In the genomic region with DNA sequence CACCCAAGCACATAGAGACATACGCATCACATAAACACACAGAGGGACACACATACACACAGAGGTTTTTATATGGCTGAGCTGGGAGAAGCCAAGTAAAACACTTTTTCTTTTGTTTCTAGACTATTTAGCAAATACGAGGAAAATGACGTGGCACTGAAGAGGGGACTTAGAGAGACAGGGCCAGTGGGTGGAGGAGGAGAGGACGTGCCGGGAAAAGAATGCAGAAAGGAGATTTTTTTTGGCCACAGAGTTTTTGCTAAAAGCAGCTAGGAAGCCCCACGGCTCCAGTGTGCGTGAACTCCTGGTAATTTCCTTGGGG, we compare ENCODE assay signal across 8 cellular contexts.
DNase-seq lines count a peak whose midpoint lies in the region; ATAC-seq and TF ChIP-seq lines count a peak whose summit lies in the region.

No MANE protein-coding gene starts in this region.

- H3K4me2 ChIP-seq in fibroblast of lung (ENCODE audit: extremely low read depth, insufficient read depth, low read length), result peak overlapping the region; percentile 92

- H3K27me3 ChIP-seq in Panc1 (ENCODE audit: control insufficient read depth, insufficient read depth, low read length) (no peaks in the 10 kb centered on the region), fibroblast of lung (ENCODE audit: control insufficient read depth, insufficient read depth, low read length) (no peaks in the 10 kb centered on the region), spleen (replicated peaks in 1 of 7) (no peaks in the 10 kb centered on the region)

- no peaks in the 10 kb centered on the region for H3K79me2 ChIP-seq in fibroblast of lung (ENCODE audit: control insufficient read depth, insufficient read depth, low read length)

- H3K27ac ChIP-seq in Panc1 (ENCODE audit: low read length) (peak overlapping the region; percentile 81), fibroblast of lung (ENCODE audit: insufficient read depth, low read length) (peak overlapping the region; percentile 94), spleen (peak overlapping the region; percentile 60 to 84 (median 78))

- no TSS peak for BruUV-seq in Panc1 (replicated peaks; lab: Mats Ljungman, UMichigan)

- ATAC-seq in GM21717 (IDR thresholded peaks at IDR 0.05; ENCODE audit: unreplicated experiment), result peak; percentile 15
- 0 out of 2 replicates have a peak, but pooled peaks have one; percentile 3 for ATAC-seq in Panc1

- DNase-seq in Panc1 (ENCODE audit: low read depth, low spot score) (no peak), fibroblast of lung (ENCODE audit: low read depth in 2 of 2) (peak in 1 of 2 donors; percentile 65), spleen (no peak), NCI-H748 treated with DMSO at 0.1 percent for 48 hours (lab: John Stamatoyannopoulos, UW) (no peak), activated gamma-delta T cell (lab: John Stamatoyannopoulos, UW) (no peak), GDM1 (lab: John Stamatoyannopoulos, UW) (no peak), HK-2 (ENCODE audit: unreplicated experiment) (no peak)

- no peak for TF ChIP-seq POLR2A in spleen (IDR thresholded peaks at IDR 0.05)

- intact Hi-C loops in Panc1 (cut with micrococcal nuclease; ENCODE audit: unreplicated experiment) (no loop called here), spleen (cut with DNase I; ENCODE audit: low total_unique reads) (no loop called here)

- H3K4me1 ChIP-seq in Panc1 (ENCODE audit: control insufficient read depth, insufficient read depth, low read length) (peaks cover 19% of the 10 kb centered on the region), fibroblast of lung (ENCODE audit: control insufficient read depth, extremely low read depth, insufficient read depth, low read length) (peaks cover 17% of the 10 kb centered on the region), spleen (peaks cover 0 to 61% (median 25%) of the 10 kb centered on the region in 6 donors)

- H3K9me3 ChIP-seq in Panc1 (ENCODE audit: control insufficient read depth, insufficient read depth, low read depth, low read length) (no peaks in the 10 kb centered on the region; the same call in 1 of the 2 replicates), fibroblast of lung (ENCODE audit: control insufficient read depth, insufficient read depth, low read depth, low read length) (no peaks in the 10 kb centered on the region), spleen (no peaks in the 10 kb centered on the region)

- H4K20me1 ChIP-seq in fibroblast of lung (ENCODE audit: control insufficient read depth, extremely low read depth, insufficient read depth, low read length), result no peaks in the 10 kb centered on the region

- CTCF ChIA-PET in Panc1 (lab: Charles Lee), result interaction anchor here (0.6 kb wide), 1 partner anchor 239 kb away, joined by 3 read pairs; no protein-coding TSS in a partner anchor

- in situ Hi-C loops in Panc1 (cut with HindIII; ENCODE audit: low pct_unique_long_range_greater_than_20kb, low sequenced_read_pairs), result no loop called here

- H3K4me3 ChIP-seq in Panc1 (ENCODE audit: low read depth in 2 of 2, low read length in 2 of 2) (peak overlapping the region; percentile 20 to 48), fibroblast of lung (replicated peaks in 1 of 4; ENCODE audit: control extremely low read depth in 1 of 4, insufficient read depth in 1 of 4, low read depth in 3 of 4, low read length in 4 of 4) (peak overlapping the region; percentile 26 to 40 (median 30)), spleen (peak overlapping the region in 4 of 8 donors; percentile 3 to 24 (median 19))

- POLR2A ChIA-PET in Panc1 (lab: Charles Lee), result interaction anchor here (0.6 kb wide), 1 partner anchor 192 kb away, joined by 5 read pairs; no protein-coding TSS in a partner anchor

- peak overlapping the region; percentile 47 for H2AFZ ChIP-seq in fibroblast of lung (ENCODE audit: low read length)

- 39 to 71% (median 58%) methylated on average over 7 of the region's 7 CpGs for WGBS in spleen, 5 donors

- no peaks in the 10 kb centered on the region for H3K36me3 ChIP-seq in Panc1 (ENCODE audit: control insufficient read depth, insufficient read depth, low read length)
- H3K36me3 ChIP-seq in fibroblast of lung (ENCODE audit: control insufficient read depth, insufficient read depth, low read length), result no peaks in the 10 kb centered on the region
- no peaks in the 10 kb centered on the region for H3K36me3 ChIP-seq in spleen

- TF ChIP-seq CTCF in Panc1 (IDR thresholded peaks at IDR 0.05) (no peak), fibroblast of lung (conservative IDR thresholded peaks at IDR 0.05 in 1 of 2, IDR thresholded peaks at IDR 0.05 in 1 of 2; ENCODE audit: low read depth in 1 of 2, low read length in 2 of 2) (no peak), spleen (IDR thresholded peaks at IDR 0.05 in 8 of 11, conservative IDR thresholded peaks at IDR 0.05 in 3 of 11) (no peak)

- peak overlapping the region; percentile 60 for H3K9ac ChIP-seq in fibroblast of lung (ENCODE audit: insufficient read depth, low read length)
